Comparison of ENCODE assay signal across 31 cellular contexts in genomic region chr7:14085901-14086300, GRCh38.
DNase-seq lines count a peak whose midpoint lies in the region; ATAC-seq and TF ChIP-seq lines count a peak whose summit lies in the region.
"Had no signal": no experiment of that assay in that cellular context is flagged by ENCODE, and none has a peak within 500 bp of the region (broad histone marks: within the 10 kb centered on the region; RNA-seq: fewer than 3 reads in every experiment).

No MANE protein-coding gene starts in this region.

- in situ Hi-C loops in astrocyte of the spinal cord (cut with HindIII; ENCODE audit: low sequenced_read_pairs): no loop called here

- no peak overlapping the region for H3K56ac ChIP-seq in mesendoderm (ENCODE audit: low read length)

- H3K27me3 ChIP-seq in mesendoderm (ENCODE audit: insufficient read depth, low read length, poor library complexity): no peaks in the 10 kb centered on the region
- H3K27me3 ChIP-seq: cardiac muscle cell, gastrocnemius medialis, hepatocyte, MG63, upper lobe of right lung had no signal

- H3K18ac ChIP-seq in mesendoderm (ENCODE audit: low read length): no peak overlapping the region

- no peak overlapping the region for H3K4ac ChIP-seq in mesendoderm (ENCODE audit: low read depth, low read length)

- no peak overlapping the region for H4K5ac ChIP-seq in mesendoderm (ENCODE audit: low read length)

- H2AK5ac ChIP-seq in mesendoderm (ENCODE audit: low read length): no peak overlapping the region

- H2BK5ac ChIP-seq in mesendoderm (ENCODE audit: low read length): no peak overlapping the region

- no peak overlapping the region for H2BK120ac ChIP-seq in mesendoderm (ENCODE audit: low read depth, low read length)

- no peak overlapping the region for H3K9ac ChIP-seq in mesendoderm (ENCODE audit: low read length)

- H2BK15ac ChIP-seq in mesendoderm (replicated peaks; ENCODE audit: low read depth): no peak overlapping the region

- peak; percentile 29 for DNase-seq in NCI-H748 (lab: John Stamatoyannopoulos, UW; ENCODE audit: unreplicated experiment)
- no peak for DNase-seq in NCI-H748 treated with DMSO at 0.1 percent for 48 hours (lab: John Stamatoyannopoulos, UW)
- peak; percentile 19 for DNase-seq in astrocyte of the spinal cord (ENCODE audit: low read depth, low spot score)
- peak; percentile 12 for DNase-seq in mesendoderm
- DNase-seq in substantia nigra (lab: John Stamatoyannopoulos, UW): no peak
- DNase-seq: activated CD4-positive, alpha-beta memory T cell treated with anti-CD3 and anti-CD28 coated beads for 36 hours; activated CD4-positive, CD25-positive, alpha-beta regulatory T cell treated with anti-CD3 and anti-CD28 coated beads, Interleukin-2, amount 50 U/mL, for 72 hours; activated CD8-positive, alpha-beta memory T cell treated with anti-CD3 and anti-CD28 coated beads, Interleukin-2, amount 50 U/mL, for 4 hours; activated naive CD4-positive, alpha-beta T cell treated with anti-CD3 and anti-CD28 coated beads, Interleukin-2, amount 50 U/mL, for 16 hours; C1 segment of cervical spinal cord; EL; gastrocnemius medialis; GOT3; IMR-90; left colon; MG63; NCI-H524 treated with DMSO at 0.1 percent for 48 hours; posterior cingulate gyrus; SHP77 treated with DMSO at 0.1 percent for 48 hours; stimulated activated CD4-positive, alpha-beta T cell treated with anti-CD3 and anti-CD28 coated beads, Interleukin-4, amount 100 ng/mL, for 4 hours; T-cell; upper lobe of right lung had no signal

- H3K9me3 ChIP-seq in HEK293 (ENCODE audit: control insufficient read depth, insufficient read depth, low read depth, low read length): no peaks in the 10 kb centered on the region
- H3K9me3 ChIP-seq: gastrocnemius medialis had no signal

- no peak overlapping the region for H3K23ac ChIP-seq in mesendoderm (ENCODE audit: low read length)

- CTCF ChIA-PET in HEK293 (lab: Yijun Ruan, JAX): interaction anchor here (0.7 kb wide), 1 partner anchor 138 kb away, joined by 3 read pairs; no protein-coding TSS in a partner anchor

- no peaks in the 10 kb centered on the region for H3K4me1 ChIP-seq in HEK293 (ENCODE audit: control insufficient read depth, insufficient read depth, low read length)
- no peaks in the 10 kb centered on the region for H3K4me1 ChIP-seq in mesendoderm (ENCODE audit: control insufficient read depth, low read depth, low read length)
- H3K4me1 ChIP-seq: gastrocnemius medialis, upper lobe of right lung had no signal

- H3K27ac ChIP-seq in HEK293 (ENCODE audit: extremely low read depth, low read depth, low read length) (no peak overlapping the region), mesendoderm (ENCODE audit: low read depth, low read length) (no peak overlapping the region), substantia nigra (ENCODE audit: low read depth, low read length, poor library complexity, severe bottlenecking) (no peak overlapping the region)
- H3K27ac ChIP-seq: cardiac muscle cell, gastrocnemius medialis, hepatocyte, upper lobe of right lung had no signal

- TF ChIP-seq CTCF in HEK293 (tag by site-specific recombination; IDR thresholded peaks at IDR 0.05) (no peak), astrocyte of the spinal cord (IDR thresholded peaks at IDR 0.05; ENCODE audit: low read depth, low read length) (no peak)

- no peak overlapping the region for H3K4me2 ChIP-seq in mesendoderm (ENCODE audit: low read length)
- H3K4me2 ChIP-seq: hepatocyte had no signal

- H3K4me3 ChIP-seq in HEK293 (ENCODE audit: low read depth, low read length) (no peak overlapping the region), astrocyte of the spinal cord (ENCODE audit: low read depth, low read length) (no peak overlapping the region), mesendoderm (ENCODE audit: low read length) (no peak overlapping the region)
- H3K4me3 ChIP-seq: cardiac muscle cell, gastrocnemius medialis, hepatocyte, MG63, upper lobe of right lung had no signal

- H3K36me3 ChIP-seq in HEK293 (ENCODE audit: control insufficient read depth in 2 of 2, insufficient read depth in 1 of 2, low read length in 2 of 2): no peaks in the 10 kb centered on the region
- H3K36me3 ChIP-seq in mesendoderm (ENCODE audit: control insufficient read depth, insufficient read depth, low read length): no peaks in the 10 kb centered on the region
- H3K36me3 ChIP-seq: cardiac muscle cell, gastrocnemius medialis, MG63, upper lobe of right lung had no signal

- POLR2A ChIA-PET in HEK293 (lab: Yijun Ruan, JAX): no interaction called here

- H4K8ac ChIP-seq in mesendoderm (ENCODE audit: low read depth, low read length): no peak overlapping the region

- H3K79me1 ChIP-seq in mesendoderm (ENCODE audit: low read length): no peaks in the 10 kb centered on the region

- H3K79me2 ChIP-seq in mesendoderm (ENCODE audit: control insufficient read depth, insufficient read depth, low read length): no peaks in the 10 kb centered on the region
- H3K79me2 ChIP-seq: hepatocyte had no signal

- ATAC-seq in GM21381 (IDR thresholded peaks at IDR 0.05; ENCODE audit: unreplicated experiment): no peak
- no peak for ATAC-seq in GM21390 (IDR thresholded peaks at IDR 0.05; ENCODE audit: unreplicated experiment)
- ATAC-seq: esophagus mucosa; gastrocnemius medialis; left colon; Panc1; sciatic nerve; stimulated activated memory B cell treated with anti-CD40 and anti-IgM and Interleukin-4, amounts not matched to agents 10 μg/mL and 1 μg/mL and 100 μg/mL, for 72 hours; T-cell; upper lobe of right lung had no signal

- no CpG with 5 or more reads among the region's 1 CpG for WGBS in mesendoderm (ENCODE audit: extremely low coverage, insufficient coverage, low lambda C conversion rate)

TF ChIP-seq in HEK293, 187 proteins besides CTCF, POLR2A, EP300 and RAD21:
- TF ChIP-seq ZNF677 (tag by site-specific recombination; IDR thresholded peaks at IDR 0.05): no peak
- peak; percentile 43; the same call in 1 of the 2 replicates for TF ChIP-seq TRIM28 (IDR thresholded peaks at IDR 0.05; ENCODE audit: borderline replicate concordance, low read length)
- peak; percentile 78 for TF ChIP-seq SETDB1 (IDR thresholded peaks at IDR 0.05; ENCODE audit: insufficient read length, low read length)

Comparison
In these comparisons a context has a peak if more than half of its experiments do, and no peak if none do; other contexts are left out.
1. DNase-seq: peak in NCI-H748 (single experiment), astrocyte of the spinal cord (single experiment) and mesendoderm (single experiment); none in NCI-H748 treated with DMSO at 0.1 percent for 48 hours (single experiment) and substantia nigra (0 of 49).